Comparison of ENCODE assay signal across 1 cellular context in genomic region chr22:32354360-32355351, GRCh38.
TF ChIP-seq lines count a peak whose summit lies in the region.

No MANE protein-coding gene starts in this region.

TF ChIP-seq in HCT116, 20 proteins besides CTCF, POLR2A, EP300 and RAD21 (continued from another document):
- TF ChIP-seq REST (IDR thresholded peaks at IDR 0.05; ENCODE audit: low read depth) (no peak), EGR1 (IDR thresholded peaks at IDR 0.05; ENCODE audit: low read depth) (no peak), JUND (IDR thresholded peaks at IDR 0.05) (no peak), SIN3A (IDR thresholded peaks at IDR 0.05; ENCODE audit: low read depth) (no peak), FOSL1 (IDR thresholded peaks at IDR 0.05; ENCODE audit: low read depth) (no peak), POLR2AphosphoS5 (IDR thresholded peaks at IDR 0.05; ENCODE audit: low read depth, low read length) (no peak), EZH2phosphoT487 (IDR thresholded peaks at IDR 0.05; ENCODE audit: borderline replicate concordance) (no peak), ZFX (IDR thresholded peaks at IDR 0.05) (no peak), TCF7L2 (IDR thresholded peaks at IDR 0.05; ENCODE audit: borderline replicate concordance, extremely low read depth, insufficient read depth, insufficient read length) (no peak), CBX3 (IDR thresholded peaks at IDR 0.05; ENCODE audit: low read depth) (no peak), MAX (IDR thresholded peaks at IDR 0.05) (no peak), YY1 (IDR thresholded peaks at IDR 0.05; ENCODE audit: extremely low read depth, insufficient replicate concordance, low read depth, low read length) (no peak)
